Comparison of ENCODE assay signal across 8 cellular contexts in the genomic region with DNA sequence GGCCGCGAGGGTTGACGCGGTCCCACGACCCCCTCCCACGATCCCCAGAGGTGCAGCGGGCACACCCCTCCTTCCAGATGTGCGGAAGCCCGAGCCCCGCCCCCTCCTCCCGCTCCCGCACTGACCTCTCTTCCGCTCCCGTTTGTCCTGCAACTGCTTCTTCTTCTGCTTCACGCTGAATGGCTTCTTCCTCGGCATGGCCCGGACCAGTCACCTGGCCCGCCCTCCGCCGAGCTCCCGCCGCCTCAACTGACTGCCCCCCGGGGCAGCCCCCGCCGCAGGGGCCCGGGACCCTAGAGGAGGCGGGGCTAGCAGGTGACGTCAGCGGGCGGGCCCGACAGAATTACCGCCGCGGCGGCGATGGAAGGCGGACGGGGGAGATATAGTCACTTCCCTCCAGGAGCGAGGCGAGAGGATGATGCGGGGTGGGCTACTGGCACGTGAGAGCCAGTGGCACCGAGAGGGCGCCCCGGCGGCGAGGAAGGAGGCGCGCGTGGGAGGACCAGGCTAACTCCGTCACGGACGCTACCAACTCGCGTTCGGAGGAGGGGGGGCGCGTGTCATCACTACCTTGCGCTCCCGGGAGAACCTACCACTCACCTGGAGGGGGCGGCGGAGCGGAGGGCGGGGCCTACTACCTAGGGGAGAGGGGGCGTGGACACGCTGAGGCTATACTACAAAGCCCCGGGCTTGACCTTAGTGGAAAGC. TPM values are rescaled to one million over a fixed set of nuclear protein-coding genes. Genes with fewer than 3 reads are reported as not detected.
DNase-seq lines count a peak whose midpoint lies in the region; ATAC-seq, FAIRE-seq and TF ChIP-seq lines count a peak whose summit lies in the region.

A gene with protein sequence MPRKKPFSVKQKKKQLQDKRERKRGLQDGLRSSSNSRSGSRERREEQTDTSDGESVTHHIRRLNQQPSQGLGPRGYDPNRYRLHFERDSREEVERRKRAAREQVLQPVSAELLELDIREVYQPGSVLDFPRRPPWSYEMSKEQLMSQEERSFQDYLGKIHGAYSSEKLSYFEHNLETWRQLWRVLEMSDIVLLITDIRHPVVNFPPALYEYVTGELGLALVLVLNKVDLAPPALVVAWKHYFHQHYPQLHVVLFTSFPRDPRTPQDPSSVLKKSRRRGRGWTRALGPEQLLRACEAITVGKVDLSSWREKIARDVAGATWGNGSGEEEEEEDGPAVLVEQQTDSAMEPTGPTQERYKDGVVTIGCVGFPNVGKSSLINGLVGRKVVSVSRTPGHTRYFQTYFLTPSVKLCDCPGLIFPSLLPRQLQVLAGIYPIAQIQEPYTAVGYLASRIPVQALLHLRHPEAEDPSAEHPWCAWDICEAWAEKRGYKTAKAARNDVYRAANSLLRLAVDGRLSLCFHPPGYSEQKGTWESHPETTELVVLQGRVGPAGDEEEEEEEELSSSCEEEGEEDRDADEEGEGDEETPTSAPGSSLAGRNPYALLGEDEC (minus strand): TSS at position 484 of the 708 bp plus-strand sequence. CDS start 286 bp downstream, at position 198.

- H3K14ac ChIP-seq in H1 (ENCODE audit: insufficient read length), result peak within 1 kb of the TSS; percentile 63

- no peak for TF ChIP-seq RAD21 in H1 (IDR thresholded peaks at IDR 0.05 in 1 of 2, conservative IDR thresholded peaks at IDR 0.05 in 1 of 2; ENCODE audit: low read depth in 2 of 2, low read length in 2 of 2)

- H3K9me3 Mint-ChIP-seq in activated CD8-positive, alpha-beta memory T cell treated with anti-CD3 and anti-CD28 coated beads, Interleukin-2, amount 10 ng/mL, durations not matched to agents 7 days and 5 days (ENCODE audit: low read depth), result no peaks in the 10 kb centered on the region

- H3K18ac ChIP-seq in H1 (ENCODE audit: extremely low read depth, low read length), result peak within 1 kb of the TSS; percentile 100

- H4K8ac ChIP-seq in H1 (ENCODE audit: extremely low read depth, insufficient read depth, low read length), result peak within 1 kb of the TSS; percentile 97

- peaks cover 16% of the 10 kb centered on the region for H3K23me2 ChIP-seq in H1 (ENCODE audit: low read depth, low read length)

- peak within 1 kb of the TSS; percentile 93 for H3K27ac ChIP-seq in H1 (ENCODE audit: low read depth, low read length)

- whole genome bisulfite sequencing in H1 (ENCODE audit: extremely low coverage in 1 of 2, insufficient coverage in 1 of 2, insufficient read length in 1 of 2, insufficient replicate concordance in 2 of 2, low coverage in 1 of 2, low lambda C conversion rate in 2 of 2, missing lambda C conversion rate in 1 of 2), 2 experiments, result 3% methylated on average over 40 of the region's 67 CpGs; no CpG with 5 or more reads in 1 of the 2 experiments

- TF ChIP-seq CTCF in H1 (IDR thresholded peaks at IDR 0.05; ENCODE audit: control extremely low read depth in 1 of 3, insufficient read depth in 1 of 3, low read depth in 1 of 3, low read length in 3 of 3), result no peak

- no peak within 1 kb of the TSS for H2BK120ac ChIP-seq in H1 (replicated peaks; ENCODE audit: low read depth, low read length)

- H3K4me2 ChIP-seq in H1 (ENCODE audit: insufficient read depth in 1 of 2, low read depth in 2 of 2, low read length in 2 of 2), result peak within 1 kb of the TSS; percentile 92 to 99

- H4K20me1 ChIP-seq in H1 (replicated peaks in 1 of 2; ENCODE audit: control insufficient read depth in 1 of 2, insufficient read depth in 2 of 2, low read length in 2 of 2), result peaks cover under 1 to 6% of the 10 kb centered on the region in 2 experiments

- H3K79me2 ChIP-seq in H1 (ENCODE audit: control insufficient read depth in 1 of 2, insufficient read depth in 2 of 2, low read length in 2 of 2), result peaks cover 3 to 34% of the 10 kb centered on the region in 2 experiments

- no peaks in the 10 kb centered on the region for H3K4me1 ChIP-seq in NT2/D1 (ENCODE audit: insufficient read depth, insufficient read length)
- peaks cover 0 to 3% (median 1%) of the 10 kb centered on the region in 4 experiments; a peak in 1 of 7 replicates for H3K4me1 ChIP-seq in H1 (replicated peaks in 1 of 4; ENCODE audit: control insufficient read depth in 3 of 4, insufficient read depth in 4 of 4, low read length in 3 of 4)

- peak within 1 kb of the TSS; percentile 94 for H4K91ac ChIP-seq in H1 (replicated peaks; ENCODE audit: insufficient read length, low read length)

- H3K27me3 Mint-ChIP-seq in activated CD8-positive, alpha-beta memory T cell treated with anti-CD3 and anti-CD28 coated beads, Interleukin-2, amount 10 ng/mL, durations not matched to agents 7 days and 5 days, result no peaks in the 10 kb centered on the region

- DNase-seq in COLO668 (lab: John Stamatoyannopoulos, UW; ENCODE audit: unreplicated experiment), result peak; percentile 91
- DNase-seq in HTR-8/SVneo (ENCODE audit: insufficient read length, low spot score), result peak; percentile 84
- peak; percentile 80 for DNase-seq in NT2/D1 (ENCODE audit: low read depth, low spot score)
- peak; percentile 99 for DNase-seq in activated CD8-positive, alpha-beta memory T cell treated with anti-CD3 and anti-CD28 coated beads, Interleukin-2, amount 10 ng/mL, durations not matched to agents 7 days and 5 days
- DNase-seq in H1 (ENCODE audit: low read depth in 1 of 2, low spot score in 2 of 2), result peak; percentile 90 to 98
- peak; percentile 97 for DNase-seq in mesenteric fat pad (ENCODE audit: low spot score)
- peak; percentile 98 to 99 for DNase-seq in stimulated activated CD8-positive, alpha-beta memory T cell treated with anti-CD3 and anti-CD28 coated beads, Interleukin-15, amount 100 ng/mL, for 4 hours (ENCODE audit: low read depth in 2 of 2)

- H2AFZ ChIP-seq in H1 (ENCODE audit: low read length), result peak within 1 kb of the TSS; percentile 38; the same call in 1 of the 2 replicates

- H3K23ac ChIP-seq in H1 (ENCODE audit: insufficient read length), result no peak within 1 kb of the TSS

- FAIRE-seq in HTR-8/SVneo (lab: Jason Lieb, UNC) (peak; percentile 91), H1 (lab: Jason Lieb, UNC) (no peak)

- H2BK15ac ChIP-seq in H1 (ENCODE audit: low read length), result peak within 1 kb of the TSS; percentile 94; the same call in 1 of the 2 replicates

- peak within 1 kb of the TSS; percentile 100 for H3K27ac Mint-ChIP-seq in activated CD8-positive, alpha-beta memory T cell treated with anti-CD3 and anti-CD28 coated beads, Interleukin-2, amount 10 ng/mL, durations not matched to agents 7 days and 5 days

- H4K5ac ChIP-seq in H1 (ENCODE audit: insufficient read length, low read depth, low read length), result peak within 1 kb of the TSS; percentile 98

- H3K9ac ChIP-seq in NT2/D1 (ENCODE audit: insufficient read length, low read depth) (peak within 1 kb of the TSS; percentile 90), H1 (replicated peaks in 1 of 4; ENCODE audit: extremely low read depth in 1 of 4, low read depth in 3 of 4, low read length in 3 of 4) (peak within 1 kb of the TSS; percentile 70 to 93 (median 90))

- CTCF ChIA-PET in activated CD8-positive, alpha-beta memory T cell treated with anti-CD3 and anti-CD28 coated beads, Interleukin-2, amount 10 ng/mL, durations not matched to agents 7 days and 5 days (lab: Charles Lee), result interaction anchor here (0.9 to 6.4 kb wide), 12 partner anchors 10 to 103 kb away, joined by 3 to 100 read pairs (median 7); a partner anchor contains a TSS
- CTCF ChIA-PET in H1 (lab: Charles Lee; ENCODE audit: partially characterized antibody), result interaction anchor here (0.8 to 6.4 kb wide), 5 partner anchors 12 to 103 kb away, joined by 3 to 76 read pairs (median 4); no protein-coding TSS in a partner anchor

- peak; percentile 65 for ATAC-seq in GM21360 (IDR thresholded peaks at IDR 0.05; ENCODE audit: unreplicated experiment)
- peak; percentile 90 for ATAC-seq in activated CD8-positive, alpha-beta memory T cell treated with anti-CD3 and anti-CD28 coated beads, Interleukin-2, amount 10 ng/mL, durations not matched to agents 7 days and 5 days

- H3K27me3 ChIP-seq in NT2/D1 (ENCODE audit: insufficient read depth, insufficient read length), result no peaks in the 10 kb centered on the region
- H3K27me3 ChIP-seq in H1 (replicated peaks in 1 of 4; ENCODE audit: control insufficient read depth in 3 of 4, extremely low read depth in 1 of 4, insufficient read depth in 3 of 4, low read length in 3 of 4), result no peaks in the 10 kb centered on the region

- TF ChIP-seq POLR2A in H1 (IDR thresholded peaks at IDR 0.05; ENCODE audit: control extremely low read depth in 1 of 2, low read depth in 2 of 2, low read length in 2 of 2), result no peak

- peak in 1 of 2 experiments; percentile 99; a peak in 2 of 3 replicates for TF ChIP-seq EP300 in H1 (IDR thresholded peaks at IDR 0.05; ENCODE audit: borderline replicate concordance in 1 of 2, low read depth in 2 of 2, low read length in 2 of 2)

- peaks cover 34% of the 10 kb centered on the region for H3K4me1 Mint-ChIP-seq in activated CD8-positive, alpha-beta memory T cell treated with anti-CD3 and anti-CD28 coated beads, Interleukin-2, amount 10 ng/mL, durations not matched to agents 7 days and 5 days

- H2BK5ac ChIP-seq in H1 (ENCODE audit: low read depth, low read length), result peak within 1 kb of the TSS; percentile 99

- H3K4me3 ChIP-seq in NT2/D1 (ENCODE audit: insufficient read length, low read depth) (peak within 1 kb of the TSS; percentile 87), H1 (ENCODE audit: extremely low read depth in 1 of 4, insufficient read depth in 2 of 4, low read depth in 3 of 4, low read length in 4 of 4) (peak within 1 kb of the TSS; percentile 76 to 91 (median 89))

- POLR2A ChIA-PET in H1 (lab: Charles Lee; ENCODE audit: partially characterized antibody), result interaction anchor here (0.8 to 5.4 kb wide), 23 partner anchors 10 to 166 kb away, joined by 3 to 68 read pairs (median 6); a partner anchor contains a TSS

- peaks cover 26% of the 10 kb centered on the region for H3K36me3 Mint-ChIP-seq in activated CD8-positive, alpha-beta memory T cell treated with anti-CD3 and anti-CD28 coated beads, Interleukin-2, amount 10 ng/mL, durations not matched to agents 7 days and 5 days

- no peak within 1 kb of the TSS for H2AK5ac ChIP-seq in H1 (ENCODE audit: low read depth, low read length)

- H2BK12ac ChIP-seq in H1 (ENCODE audit: low read depth, low read length), result peak within 1 kb of the TSS; percentile 97

- H2BK20ac ChIP-seq in H1 (ENCODE audit: low read length), result 0 out of 2 replicates have a peak within 1 kb of the TSS, but pooled peaks have one; percentile 76

- H3K36me3 ChIP-seq in NT2/D1 (ENCODE audit: insufficient read depth, insufficient read length, low read length) (peaks cover 43% of the 10 kb centered on the region), H1 (ENCODE audit: control insufficient read depth in 2 of 4, insufficient read depth in 4 of 4, low read length in 3 of 4) (peaks cover 4 to 28% (median 18%) of the 10 kb centered on the region in 4 experiments)

- 0 out of 2 replicates have a peak, but pooled peaks cover 8% of the 10 kb centered on the region for H3K79me1 ChIP-seq in H1 (ENCODE audit: low read depth, low read length)

- H3K56ac ChIP-seq in H1 (replicated peaks; ENCODE audit: insufficient read length, low read depth, low read length), result peak within 1 kb of the TSS; percentile 90

- H3K9me3 ChIP-seq in NT2/D1 (ENCODE audit: insufficient read depth, low read length) (no peaks in the 10 kb centered on the region), H1 (ENCODE audit: insufficient read depth in 2 of 2, low read depth in 1 of 2, low read length in 1 of 2) (no peaks in the 10 kb centered on the region)

- H3K4ac ChIP-seq in H1 (replicated peaks; ENCODE audit: insufficient read length, low read depth, low read length), result peak within 1 kb of the TSS; percentile 75

- H3K4me3 Mint-ChIP-seq in activated CD8-positive, alpha-beta memory T cell treated with anti-CD3 and anti-CD28 coated beads, Interleukin-2, amount 10 ng/mL, durations not matched to agents 7 days and 5 days, result peak within 1 kb of the TSS; percentile 98

RNA-seq across cellular contexts. Expression of the gene that starts here (rescaled TPM):
- total RNA-seq in activated CD8-positive, alpha-beta memory T cell treated with anti-CD3 and anti-CD28 coated beads, Interleukin-2, amount 10 ng/mL, durations not matched to agents 7 days and 5 days, result 10 to 100 TPM; 64.0 to 73.5 TPM
- total RNA-seq in H1 (2021; fragmentation: NEBNext Ultra II Directional; extraction: Animal tissue kit (Norgen Biotek cat#: 25700)), result 67.8 and 75.4 TPM in 2 replicates
- polyA plus RNA-seq in H1 (2011; rRNA removed), result 42.4 and 52.9 TPM in 2 replicates
- polyA plus RNA-seq in H1 (2011; cell fraction: cytosol; rRNA removed), result 47.6 TPM
- 56.7 TPM for polyA plus RNA-seq in H1 (2011; cell fraction: nucleus; rRNA removed)
- 48.1 to 77.3 TPM (median 64.7 TPM) in 4 replicates for polyA plus RNA-seq in H1 (2012, experiment 1 of 2)
- 42.4 TPM for polyA plus RNA-seq in H1 (2012, experiment 2 of 2)
- polyA plus RNA-seq in H1 (2013, experiment 1 of 2), result 28.4 TPM
- polyA plus RNA-seq in H1 (2013, experiment 2 of 2), result 25.4 TPM
- 34.6 and 41.3 TPM in 2 replicates for polyA minus RNA-seq in H1 (2011; rRNA and poly(A)+ RNA removed)
- 19.2 TPM for polyA minus RNA-seq in H1 (2011; cell fraction: cytosol; rRNA and poly(A)+ RNA removed)
- 18.8 TPM for polyA minus RNA-seq in H1 (2011; cell fraction: nucleus; rRNA and poly(A)+ RNA removed)
- 65.8 TPM for total RNA-seq in mesenteric fat pad

Comparison
In these comparisons a context has a peak if more than half of its experiments do, and no peak if none do; other contexts are left out.
1. Peak in every context shown above with its lines: DNase-seq, ATAC-seq, H3K4me3 ChIP-seq and H3K27ac ChIP-seq.